ENCODE assay signal across 17 cellular contexts in the genomic region with DNA sequence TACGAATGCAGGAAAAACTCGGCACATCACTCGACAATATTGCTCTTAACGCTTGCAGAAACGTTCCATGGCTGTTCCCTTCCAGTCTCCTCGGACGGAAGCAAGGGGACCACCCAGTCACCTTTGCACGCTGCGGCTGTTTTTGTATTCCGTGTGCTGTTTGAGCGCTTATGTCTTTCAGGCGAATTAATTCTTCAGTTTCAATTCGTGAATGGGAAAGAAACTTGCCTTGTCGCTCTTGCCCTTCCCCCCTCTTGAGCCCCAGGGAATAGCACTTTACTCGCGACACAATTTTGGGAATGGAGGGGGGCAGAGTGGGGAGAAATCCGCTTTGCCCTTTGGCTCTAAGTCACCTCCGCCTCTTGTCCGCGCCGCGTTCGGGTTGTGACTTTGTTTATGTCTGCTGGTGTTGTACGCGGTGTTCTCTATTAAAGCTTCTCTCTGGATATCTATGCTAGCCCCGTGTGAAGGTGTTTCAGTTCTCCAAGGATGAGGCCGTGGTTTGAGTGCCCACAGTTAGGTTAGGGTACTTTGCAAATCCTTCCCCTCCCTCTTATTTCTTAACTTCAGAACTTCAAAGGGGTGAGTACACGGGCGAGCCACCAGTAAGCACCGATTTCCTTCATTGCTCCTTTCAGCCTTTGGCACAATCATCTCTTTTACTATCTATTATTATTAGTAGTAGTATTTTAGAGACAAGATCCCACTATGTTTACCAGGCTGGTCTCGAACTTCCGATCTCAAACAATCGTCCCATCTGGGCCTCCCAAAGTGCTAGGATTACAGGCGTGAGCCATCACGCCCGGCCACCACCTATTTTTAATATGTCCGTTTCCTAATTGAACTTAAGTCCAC. TPM values are rescaled to one million over a fixed set of nuclear protein-coding genes. Genes with fewer than 3 reads are reported as not detected.
DNase-seq lines count a peak whose midpoint lies in the region; ATAC-seq and TF ChIP-seq lines count a peak whose summit lies in the region.
"Had no signal": no experiment of that assay in that cellular context is flagged by ENCODE, and none has a peak within 500 bp of the region (broad histone marks: within the 10 kb centered on the region; RNA-seq: fewer than 3 reads in every experiment).

No MANE protein-coding gene starts in this region.

- peak; percentile 33 for DNase-seq in NCI-H82 (lab: John Stamatoyannopoulos, UW)
- no peak for DNase-seq in NCI-H82 treated with DMSO at 0.1 percent for 48 hours (lab: John Stamatoyannopoulos, UW; ENCODE audit: unreplicated experiment)
- peak; percentile 53 for DNase-seq in GM23338 (ENCODE audit: low spot score)
- DNase-seq in central memory CD8-positive, alpha-beta T cell (ENCODE audit: low spot score in 2 of 2) = no peak
- no peak for DNase-seq in NOMO-1 (lab: John Stamatoyannopoulos, UW; ENCODE audit: unreplicated experiment in 2 of 2)
- DNase-seq in aorta = no peak
- no peak for DNase-seq in mucosa of descending colon
- DNase-seq: activated gamma-delta T cell, DMS153, NCI-H1417, NCI-H524 treated with DMSO at 0.1 percent for 48 hours, spleen had no signal

- H3K4me2 ChIP-seq in GM23338 = peak overlapping the region; percentile 76
- H3K4me2 ChIP-seq: A549 had no signal

- H3K9me3 ChIP-seq in aorta (ENCODE audit: control insufficient read depth, low read length) (no peaks in the 10 kb centered on the region), mucosa of descending colon (no peaks in the 10 kb centered on the region)
- H3K9me3 ChIP-seq: A549 had no signal

- H3K27ac ChIP-seq in GM23338 (ENCODE audit: low read depth) = no peak overlapping the region
- no peak overlapping the region for H3K27ac ChIP-seq in aorta (ENCODE audit: low read depth in 1 of 2, low read length in 2 of 2)
- H3K27ac ChIP-seq: A549, spleen, VCaP had no signal

- peaks cover 64% of the 10 kb centered on the region for H3K4me1 ChIP-seq in GM23338 (ENCODE audit: insufficient read depth)
- no peaks in the 10 kb centered on the region for H3K4me1 ChIP-seq in aorta (ENCODE audit: control insufficient read depth in 1 of 2, insufficient read depth in 2 of 2, low read length in 2 of 2)
- peaks cover 32% of the 10 kb centered on the region for H3K4me1 ChIP-seq in mucosa of descending colon (ENCODE audit: low read depth)

- H3K27me3 Mint-ChIP-seq in GM23338 (ENCODE audit: insufficient read depth, low read depth, poor library complexity) (peaks cover 84% of the 10 kb centered on the region), nephron (ENCODE audit: low read depth) (peaks cover 96% of the 10 kb centered on the region)
- H3K27me3 Mint-ChIP-seq in central memory CD8-positive, alpha-beta T cell = peaks cover 89% of the 10 kb centered on the region

- H3K4me3 Mint-ChIP-seq in GM23338 (peak overlapping the region; percentile 64), nephron (peak overlapping the region; percentile 32 to 52 (median 38))
- peak overlapping the region; percentile 6 for H3K4me3 Mint-ChIP-seq in central memory CD8-positive, alpha-beta T cell

- H2AFZ ChIP-seq in GM23338 = no peak overlapping the region

- H3K36me3 ChIP-seq in GM23338 (ENCODE audit: insufficient read depth) (no peaks in the 10 kb centered on the region), aorta (ENCODE audit: control insufficient read depth in 1 of 2, insufficient read depth in 2 of 2, low read length in 1 of 2) (no peaks in the 10 kb centered on the region), mucosa of descending colon (ENCODE audit: low read depth) (no peaks in the 10 kb centered on the region)
- H3K36me3 ChIP-seq: spleen had no signal

- H3K4me3 ChIP-seq in GM23338 = peak overlapping the region; percentile 49
- no peak overlapping the region for H3K4me3 ChIP-seq in aorta (ENCODE audit: low read length in 2 of 2)
- no peak overlapping the region for H3K4me3 ChIP-seq in mucosa of descending colon
- H3K4me3 ChIP-seq: A549 had no signal

- no peaks in the 10 kb centered on the region for H3K79me2 ChIP-seq in GM23338 (replicated peaks; ENCODE audit: insufficient read depth)

- ATAC-seq in GM23338 (no peak), aorta (ENCODE audit: low FRiP score) (no peak), mucosa of descending colon (no peak)
- ATAC-seq in central memory CD8-positive, alpha-beta T cell (replicated peaks; ENCODE audit: extremely low read depth, poor library complexity, severe bottlenecking) = no peak
- ATAC-seq: A549 had no signal

- H3K36me3 Mint-ChIP-seq in GM23338 (ENCODE audit: low read depth) = peaks cover 5% of the 10 kb centered on the region
- peaks cover 7% of the 10 kb centered on the region for H3K36me3 Mint-ChIP-seq in central memory CD8-positive, alpha-beta T cell (ENCODE audit: insufficient read depth)
- no peaks in the 10 kb centered on the region for H3K36me3 Mint-ChIP-seq in nephron (ENCODE audit: low read depth)

- intact Hi-C loops in aorta (cut with DNase I) (no loop called here), mucosa of descending colon (cut with DNase I, micrococcal nuclease) (no loop called here)

- H3K27ac Mint-ChIP-seq in GM23338 = no peak overlapping the region
- no peak overlapping the region for H3K27ac Mint-ChIP-seq in central memory CD8-positive, alpha-beta T cell (ENCODE audit: low read depth)
- no peak overlapping the region for H3K27ac Mint-ChIP-seq in nephron

- H3F3A ChIP-seq in GM23338 (replicated peaks; ENCODE audit: low read depth) = peaks cover 40% of the 10 kb centered on the region

- H3K9me3 Mint-ChIP-seq in GM23338 (peaks cover 9% of the 10 kb centered on the region), nephron (no peaks in the 10 kb centered on the region)
- no peaks in the 10 kb centered on the region for H3K9me3 Mint-ChIP-seq in central memory CD8-positive, alpha-beta T cell

- WGBS in aorta, 2 donors = 10 to 16% methylated on average over 37 of the region's 37 CpGs

- H3K9me2 ChIP-seq in GM23338 (ENCODE audit: insufficient read depth) = no peaks in the 10 kb centered on the region

- H3K27me3 ChIP-seq in GM23338 (ENCODE audit: insufficient read depth) (peaks cover 91% of the 10 kb centered on the region), aorta (ENCODE audit: control insufficient read depth in 1 of 2, insufficient read depth in 2 of 2, low read length in 1 of 2) (no peaks in the 10 kb centered on the region)

- H3K4me1 Mint-ChIP-seq in GM23338 = peaks cover 54% of the 10 kb centered on the region
- peaks cover 9% of the 10 kb centered on the region for H3K4me1 Mint-ChIP-seq in central memory CD8-positive, alpha-beta T cell
- peaks cover 30% of the 10 kb centered on the region for H3K4me1 Mint-ChIP-seq in nephron

- TF ChIP-seq CTCF in GM23338 (conservative IDR thresholded peaks at IDR 0.05; ENCODE audit: low read depth in 2 of 2) (no peak), nephron (IDR thresholded peaks at IDR 0.05; ENCODE audit: unreplicated experiment in 3 of 3) (no peak), mucosa of descending colon (IDR thresholded peaks at IDR 0.05) (no peak)

- no peaks in the 10 kb centered on the region for H4K20me1 ChIP-seq in GM23338 (replicated peaks; ENCODE audit: insufficient read depth)

TF ChIP-seq in GM23338, 12 proteins besides CTCF, POLR2A, EP300 and RAD21:
- no peak for TF ChIP-seq ZNF114 (CRISPR knock-in tag; IDR thresholded peaks at IDR 0.05)
- TF ChIP-seq EZH2 (IDR thresholded peaks at IDR 0.05; ENCODE audit: low read depth, unreplicated experiment) = peak; percentile 29
- no peak for TF ChIP-seq ZNF331 (CRISPR knock-in tag; IDR thresholded peaks at IDR 0.05; ENCODE audit: low read depth)
- TF ChIP-seq EZH2phosphoT487 (IDR thresholded peaks at IDR 0.05; ENCODE audit: unreplicated experiment) = peak; percentile 75

RNA-seq across cellular contexts. Expression of a gene that starts 2.7 kb away (rescaled TPM):
- total RNA-seq in GM23338 (2014; rRNA removed; shearing (Covaris generic)) = not detected in 2 replicates
- polyA plus RNA-seq in GM23338 (2016; fragmentation: Nextera tagmentation; extraction: Ambion mirVana) (not detected in 2 replicates), aorta (not detected)
- total RNA-seq in aorta (not detected), mucosa of descending colon (not detected)
- total RNA-seq: kidney epithelial cell, spleen, ureter had no signal
- polyA plus RNA-seq: A549, spleen had no signal

Comparison
In these comparisons a context has a peak if more than half of its experiments do, and no peak if none do; other contexts are left out.
1. DNase-seq: peak in NCI-H82 (single experiment) and GM23338 (single experiment); none in NCI-H82 treated with DMSO at 0.1 percent for 48 hours (single experiment), central memory CD8-positive, alpha-beta T cell (0 of 2), NOMO-1 (0 of 2), aorta (0 of 2) and mucosa of descending colon (0 of 3).
2. H3K4me3 Mint-ChIP-seq: peak in every context shown above with its lines; median percentile 64 in GM23338; 38 in nephron; 6 in central memory CD8-positive, alpha-beta T cell.